8 cellular contexts compared by ENCODE assay signal in the genomic region with DNA sequence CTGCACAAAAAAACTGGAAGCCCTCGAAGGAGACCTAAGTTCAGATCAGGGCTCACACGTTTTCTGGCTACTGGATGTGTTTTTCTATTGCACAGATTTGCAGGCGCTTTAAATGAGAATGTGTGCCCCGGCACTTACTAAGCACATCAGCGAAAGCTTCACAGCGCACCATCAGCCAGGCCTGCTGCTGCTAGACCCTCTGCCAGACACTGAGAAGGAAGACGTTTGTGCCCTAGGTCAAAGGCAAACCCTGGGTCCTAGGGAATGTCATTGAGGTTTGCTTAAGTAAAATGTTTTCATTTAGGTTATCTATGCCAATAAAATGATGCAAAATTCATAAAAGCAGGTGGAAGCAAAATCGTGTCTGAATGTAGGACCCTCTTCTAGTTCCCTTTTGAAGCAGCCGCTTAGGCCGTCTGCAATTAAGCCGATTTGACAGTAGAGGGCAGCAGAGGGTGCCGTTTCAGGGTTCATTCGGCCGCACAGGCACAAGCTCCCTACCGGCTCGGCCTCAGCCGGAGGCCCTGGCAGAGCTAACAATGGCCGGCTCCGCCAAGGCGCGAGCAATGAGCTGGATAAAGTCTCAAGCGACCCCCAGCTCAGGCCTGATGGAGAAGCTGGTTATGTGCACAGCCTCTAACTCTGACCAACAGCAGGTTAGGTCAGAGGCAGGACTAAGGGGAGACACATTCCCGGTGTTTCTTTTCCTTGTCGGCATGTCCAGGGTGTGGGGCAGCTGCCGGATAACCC.
DNase-seq lines count a peak whose midpoint lies in the region; ATAC-seq, FAIRE-seq and TF ChIP-seq lines count a peak whose summit lies in the region.

No MANE protein-coding gene starts in this region.

- ATAC-seq in CD4-positive, alpha-beta T cell (ENCODE audit: poor library complexity) = peak; percentile 37
- peak; percentile 72 to 97 (median 72) for ATAC-seq in natural killer cell
- ATAC-seq in stimulated activated naive CD8-positive, alpha-beta T cell treated with anti-CD3 and anti-CD28 coated beads, Interleukin-15, amount 100 ng/mL, for 72 hours = peak; percentile 76

- H3K36me3 Mint-ChIP-seq in CD4-positive, alpha-beta T cell (ENCODE audit: low read depth) = no peaks in the 10 kb centered on the region
- H3K36me3 Mint-ChIP-seq in natural killer cell = no peaks in the 10 kb centered on the region

- TF ChIP-seq CTCF in CD4-positive, alpha-beta T cell (IDR thresholded peaks at IDR 0.05) = peak; percentile 59
- TF ChIP-seq CTCF in GM20000 (IDR thresholded peaks at IDR 0.05; ENCODE audit: extremely low read depth, missing control alignments) (peak; percentile 75), fibroblast of mammary gland (conservative IDR thresholded peaks at IDR 0.05; ENCODE audit: control insufficient read depth, insufficient read depth, low read depth, low read length) (peak; percentile 83), natural killer cell (IDR thresholded peaks at IDR 0.05) (peak; percentile 74)

- no peak overlapping the region for H3K27ac ChIP-seq in CD4-positive, alpha-beta T cell (ENCODE audit: low read depth, low read length)

- CTCF ChIA-PET in CD4-positive, alpha-beta T cell (lab: Charles Lee) = no interaction called here

- no peak overlapping the region for H3K4me3 Mint-ChIP-seq in CD4-positive, alpha-beta T cell
- H3K4me3 Mint-ChIP-seq in natural killer cell = no peak overlapping the region
- H3K4me3 Mint-ChIP-seq in stimulated activated naive CD8-positive, alpha-beta T cell treated with anti-CD3 and anti-CD28 coated beads, Interleukin-15, amount 100 ng/mL, for 72 hours = no peak overlapping the region

- POLR2A ChIA-PET in CD4-positive, alpha-beta T cell (lab: Charles Lee) = no interaction called here

- H3K9me3 ChIP-seq in CD4-positive, alpha-beta T cell (ENCODE audit: control insufficient read depth, low read length) = no peaks in the 10 kb centered on the region

- DNase-seq in CD4-positive, alpha-beta T cell = peak; percentile 3 to 45 (median 8)
- DNase-seq in GM20000 (ENCODE audit: low spot score) (peak; percentile 76), HTR-8/SVneo (ENCODE audit: insufficient read length, low spot score) (peak; percentile 79), NOMO-1 (lab: John Stamatoyannopoulos, UW; ENCODE audit: unreplicated experiment in 2 of 2) (peak; percentile 59 to 64), activated T-cell treated with anti-CD3 and anti-CD28 coated beads for 1 hour (ENCODE audit: low read depth) (peak; percentile 16), fibroblast of mammary gland (ENCODE audit: low read depth) (peak; percentile 64), natural killer cell (peak; percentile 32)
- peak; percentile 52 to 53 for DNase-seq in stimulated activated naive CD8-positive, alpha-beta T cell treated with anti-CD3 and anti-CD28 coated beads, Interleukin-15, amount 100 ng/mL, for 72 hours

- H3K27ac Mint-ChIP-seq in CD4-positive, alpha-beta T cell = no peak overlapping the region
- no peak overlapping the region for H3K27ac Mint-ChIP-seq in natural killer cell
- H3K27ac Mint-ChIP-seq in stimulated activated naive CD8-positive, alpha-beta T cell treated with anti-CD3 and anti-CD28 coated beads, Interleukin-15, amount 100 ng/mL, for 72 hours = no peak overlapping the region

- H3K27me3 ChIP-seq in CD4-positive, alpha-beta T cell (ENCODE audit: control insufficient read depth, insufficient read depth, low read length) = peaks cover 4% of the 10 kb centered on the region

- no peak overlapping the region for H3K4me3 ChIP-seq in fibroblast of mammary gland (ENCODE audit: control insufficient read depth, low read depth, low read length)

- no peak for FAIRE-seq in HTR-8/SVneo (lab: Jason Lieb, UNC)

- H3K9me3 Mint-ChIP-seq in CD4-positive, alpha-beta T cell = no peaks in the 10 kb centered on the region
- H3K9me3 Mint-ChIP-seq in natural killer cell = no peaks in the 10 kb centered on the region
- H3K9me3 Mint-ChIP-seq in stimulated activated naive CD8-positive, alpha-beta T cell treated with anti-CD3 and anti-CD28 coated beads, Interleukin-15, amount 100 ng/mL, for 72 hours = no peaks in the 10 kb centered on the region

- no peaks in the 10 kb centered on the region for H3K4me1 Mint-ChIP-seq in CD4-positive, alpha-beta T cell (ENCODE audit: low read depth)
- no peaks in the 10 kb centered on the region for H3K4me1 Mint-ChIP-seq in natural killer cell
- H3K4me1 Mint-ChIP-seq in stimulated activated naive CD8-positive, alpha-beta T cell treated with anti-CD3 and anti-CD28 coated beads, Interleukin-15, amount 100 ng/mL, for 72 hours = no peaks in the 10 kb centered on the region

- no peaks in the 10 kb centered on the region for H3K27me3 Mint-ChIP-seq in CD4-positive, alpha-beta T cell
- H3K27me3 Mint-ChIP-seq in natural killer cell (ENCODE audit: low read depth in 2 of 2) = peaks cover 0 to 3% of the 10 kb centered on the region in 2 donors
- peaks cover 4% of the 10 kb centered on the region for H3K27me3 Mint-ChIP-seq in stimulated activated naive CD8-positive, alpha-beta T cell treated with anti-CD3 and anti-CD28 coated beads, Interleukin-15, amount 100 ng/mL, for 72 hours

- intact Hi-C loops in CD4-positive, alpha-beta T cell (cut with DNase I, micrococcal nuclease) = loop anchor here in 1 of 2 experiments (5.0 to 10.0 kb wide), 3 partner anchors 646 to 916 kb away; a partner anchor contains a TSS
- intact Hi-C loops in natural killer cell (cut with micrococcal nuclease) = loop anchor here (1.0 kb wide), 1 partner anchor 544 kb away; no protein-coding TSS in a partner anchor

Comparison
In these comparisons a context has a peak if more than half of its experiments do, and no peak if none do; other contexts are left out.
1. DNase-seq: peak in every context shown above with its lines; median percentile 79 in HTR-8/SVneo; 76 in GM20000; 64 in fibroblast of mammary gland; 62 in NOMO-1; 52 in stimulated activated naive CD8-positive, alpha-beta T cell treated with anti-CD3 and anti-CD28 coated beads, Interleukin-15, amount 100 ng/mL, for 72 hours; 32 in natural killer cell; 16 in activated T-cell treated with anti-CD3 and anti-CD28 coated beads for 1 hour; 8 in CD4-positive, alpha-beta T cell.